9 cellular contexts compared by ENCODE assay signal in genomic region chr3:113698891-113699465, GRCh38. TPM values are rescaled to one million over a fixed set of nuclear protein-coding genes. Genes with fewer than 3 reads are reported as not detected.
DNase-seq lines count a peak whose midpoint lies in the region; ATAC-seq and TF ChIP-seq lines count a peak whose summit lies in the region.
"Had no signal": no experiment of that assay in that cellular context is flagged by ENCODE, and none has a peak within 500 bp of the region (broad histone marks: within the 10 kb centered on the region; RNA-seq: fewer than 3 reads in every experiment).

No MANE protein-coding gene starts in this region.

- H3K27ac Mint-ChIP-seq in activated naive CD4-positive, alpha-beta T cell treated with anti-CD3 and anti-CD28 coated beads for 36 hours, result peak overlapping the region; percentile 54

- WGBS in thyroid gland, 2 donors, result 21 to 30% methylated on average over 25 to 28 of the region's 29 CpGs

- TF ChIP-seq POLR2A in thyroid gland (IDR thresholded peaks at IDR 0.05), result no peak

- DNase-seq in activated naive CD4-positive, alpha-beta T cell treated with anti-CD3 and anti-CD28 coated beads for 36 hours, result peak; percentile 23
- no peak for DNase-seq in activated naive CD4-positive, alpha-beta T cell treated with anti-CD3 and anti-CD28 coated beads, Interleukin-2, amount 50 U/mL, for 16 hours
- no peak for DNase-seq in adipocyte (ENCODE audit: low read depth)
- peak; percentile 34 for DNase-seq in iris pigment epithelial cell (ENCODE audit: low read depth)
- peak; percentile 12 to 21 for DNase-seq in thyroid gland
- no peak for DNase-seq in NAMALWA (ENCODE audit: low spot score)
- no peak for DNase-seq in NCI-H2029 (lab: John Stamatoyannopoulos, UW)
- DNase-seq: NCI-H1105 had no signal

- ATAC-seq in GM21390 (IDR thresholded peaks at IDR 0.05; ENCODE audit: unreplicated experiment), result no peak

- TF ChIP-seq CTCF in thyroid gland (IDR thresholded peaks at IDR 0.05), result no peak

- H3K4me1 ChIP-seq in adipocyte (ENCODE audit: control insufficient read depth, insufficient read depth, low read length), result peaks cover 25% of the 10 kb centered on the region
- H3K4me1 ChIP-seq in thyroid gland, result peaks cover 18 to 31% of the 10 kb centered on the region in 2 donors

- H3K27me3 ChIP-seq in adipocyte (replicated peaks; ENCODE audit: control insufficient read depth, insufficient read depth, low read length) (no peaks in the 10 kb centered on the region), thyroid gland (no peaks in the 10 kb centered on the region)

- H3K27me3 Mint-ChIP-seq in activated naive CD4-positive, alpha-beta T cell treated with anti-CD3 and anti-CD28 coated beads for 36 hours (ENCODE audit: low read depth), result no peaks in the 10 kb centered on the region

- CTCF ChIA-PET in activated naive CD4-positive, alpha-beta T cell treated with anti-CD3 and anti-CD28 coated beads for 36 hours (lab: Charles Lee), result interaction anchor here (0.7 to 3.1 kb wide), 3 partner anchors 30 to 46 kb away, joined by 3 to 16 read pairs (median 5); partner anchors contain the start of gene NAA50

- peak overlapping the region; percentile 64 for H3K9ac ChIP-seq in adipocyte (ENCODE audit: low read length)

- H3K36me3 ChIP-seq in adipocyte (ENCODE audit: control insufficient read depth, insufficient read depth, low read length, severe bottlenecking) (no peaks in the 10 kb centered on the region), thyroid gland (no peaks in the 10 kb centered on the region)

- no peaks in the 10 kb centered on the region for H3K9me3 ChIP-seq in adipocyte (ENCODE audit: control insufficient read depth, low read length)
- H3K9me3 ChIP-seq in thyroid gland, result no peaks in the 10 kb centered on the region

- peaks cover 17% of the 10 kb centered on the region for H3K4me1 Mint-ChIP-seq in activated naive CD4-positive, alpha-beta T cell treated with anti-CD3 and anti-CD28 coated beads for 36 hours (ENCODE audit: low read depth)

- peak overlapping the region; percentile 62 for H3K4me3 Mint-ChIP-seq in activated naive CD4-positive, alpha-beta T cell treated with anti-CD3 and anti-CD28 coated beads for 36 hours

- intact Hi-C loops in activated naive CD4-positive, alpha-beta T cell treated with anti-CD3 and anti-CD28 coated beads for 36 hours (cut with micrococcal nuclease), result no loop called here
- intact Hi-C loops in thyroid gland (cut with DNase I), result no loop called here

- H3K4me3 ChIP-seq in adipocyte (ENCODE audit: low read length), result peak overlapping the region; percentile 64
- H3K4me3 ChIP-seq in thyroid gland (replicated peaks in 1 of 3), result peak overlapping the region in 1 of 3 donors; percentile 6

- no peaks in the 10 kb centered on the region for H3K9me3 Mint-ChIP-seq in activated naive CD4-positive, alpha-beta T cell treated with anti-CD3 and anti-CD28 coated beads for 36 hours

- no peak overlapping the region for H3K27ac ChIP-seq in thyroid gland

- H3K36me3 Mint-ChIP-seq in activated naive CD4-positive, alpha-beta T cell treated with anti-CD3 and anti-CD28 coated beads for 36 hours (ENCODE audit: low read depth), result peaks cover 2% of the 10 kb centered on the region

RNA-seq across cellular contexts. Expression of gene USF3, which starts 2.5 kb away (rescaled TPM):
- 1 to 10 TPM; 7.5 to 7.9 TPM for total RNA-seq in activated naive CD4-positive, alpha-beta T cell treated with anti-CD3 and anti-CD28 coated beads for 36 hours
- total RNA-seq in thyroid gland, result 10 to 100 TPM; 21.4 to 33.4 (median 26.3) TPM

RNA-seq across cellular contexts. Expression of gene NAA50, which starts 47.1 kb away (rescaled TPM):
- 10 to 100 TPM; 87.7 to 91.1 TPM for total RNA-seq in activated naive CD4-positive, alpha-beta T cell treated with anti-CD3 and anti-CD28 coated beads for 36 hours
- 100 to 1,000 TPM; 110 to 133 (median 119) TPM for total RNA-seq in thyroid gland

RNA-seq across cellular contexts. Expression of gene ATP6V1A, which starts 47.9 kb away (rescaled TPM):
- total RNA-seq in activated naive CD4-positive, alpha-beta T cell treated with anti-CD3 and anti-CD28 coated beads for 36 hours, result 10 to 100 TPM; 41.7 to 41.9 TPM
- total RNA-seq in thyroid gland, result 100 to 1,000 TPM in 2 of 4 donors, 10 to 100 TPM in 2; 75.4 to 157 (median 112) TPM

Comparison
In these comparisons a context has a peak if more than half of its experiments do, and no peak if none do; other contexts are left out.
1. DNase-seq: peak in activated naive CD4-positive, alpha-beta T cell treated with anti-CD3 and anti-CD28 coated beads for 36 hours (single experiment), iris pigment epithelial cell (single experiment) and thyroid gland (2 of 2); none in activated naive CD4-positive, alpha-beta T cell treated with anti-CD3 and anti-CD28 coated beads, Interleukin-2, amount 50 U/mL, for 16 hours (single experiment), adipocyte (single experiment), NAMALWA (single experiment) and NCI-H2029 (single experiment).